ENCODE assay signal across 10 cellular contexts in the genomic region with DNA sequence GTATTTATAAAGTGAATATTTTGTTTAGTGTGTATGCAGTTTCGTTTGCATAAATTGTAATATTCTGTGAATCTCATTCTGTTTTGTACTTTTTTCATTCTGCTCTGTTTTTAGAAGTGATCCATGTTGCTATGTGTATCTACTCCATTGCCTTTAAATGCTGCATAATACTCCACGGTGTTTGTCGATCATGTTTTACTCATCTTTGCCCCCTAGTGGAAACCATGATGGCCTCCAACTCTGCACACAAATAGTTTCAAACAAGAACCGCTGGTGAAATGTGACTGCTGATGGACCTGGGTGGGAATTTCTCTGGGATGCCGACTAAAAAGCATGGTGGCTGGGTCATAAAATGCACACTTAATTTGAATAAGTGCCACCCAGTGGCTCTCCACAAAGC. TPM values are rescaled to one million over a fixed set of nuclear protein-coding genes. Genes with fewer than 3 reads are reported as not detected.
DNase-seq lines count a peak whose midpoint lies in the region; ATAC-seq, FAIRE-seq and TF ChIP-seq lines count a peak whose summit lies in the region.
"Had no signal": no experiment of that assay in that cellular context is flagged by ENCODE, and none has a peak within 500 bp of the region (broad histone marks: within the 10 kb centered on the region; RNA-seq: fewer than 3 reads in every experiment).

No MANE protein-coding gene starts in this region.

- no peak for FAIRE-seq in astrocyte (lab: Jason Lieb, UNC)

- H3F3A ChIP-seq in Loucy (ENCODE audit: low read depth): no peaks in the 10 kb centered on the region

- H3K4me1 Mint-ChIP-seq in astrocyte (ENCODE audit: low read depth, unreplicated experiment) (no peaks in the 10 kb centered on the region), nephron progenitor cell (no peaks in the 10 kb centered on the region)

- DNase-seq in NCI-H1105 treated with DMSO at 0.1 percent for 48 hours (lab: John Stamatoyannopoulos, UW): peak; percentile 25
- no peak for DNase-seq in NCI-H1105 (lab: John Stamatoyannopoulos, UW)
- DNase-seq in astrocyte (ENCODE audit: low read depth): peak; percentile 1
- DNase-seq in nephron progenitor cell: no peak
- no peak for DNase-seq in ecto neural progenitor cell (ENCODE audit: low spot score)
- no peak for DNase-seq in tibial artery
- DNase-seq: activated T-cell treated with anti-CD3 and anti-CD28 coated beads, Interleukin-2, amount 50 U/mL, for 4 hours had no signal

- H3K4me2 ChIP-seq in Loucy (ENCODE audit: low read depth, low read length, poor library complexity, severe bottlenecking): no peak overlapping the region
- no peak overlapping the region for H3K4me2 ChIP-seq in astrocyte (ENCODE audit: low read length)
- H3K4me2 ChIP-seq: BLaER1 had no signal

- H3K36me3 ChIP-seq in Loucy (ENCODE audit: insufficient read depth, low read length) (no peaks in the 10 kb centered on the region), astrocyte (ENCODE audit: insufficient read depth, low read length) (no peaks in the 10 kb centered on the region), tibial artery (no peaks in the 10 kb centered on the region)
- H3K36me3 ChIP-seq: BLaER1 had no signal

- no peak overlapping the region for H3K27ac ChIP-seq in astrocyte (ENCODE audit: low read depth, low read length)
- no peak overlapping the region for H3K27ac ChIP-seq in tibial artery
- H3K27ac ChIP-seq: BLaER1 had no signal

- no peak for ATAC-seq in GM21423 (IDR thresholded peaks at IDR 0.05; ENCODE audit: unreplicated experiment)
- ATAC-seq: activated T-cell treated with anti-CD3 and anti-CD28 coated beads, Interleukin-2, amount 50 U/mL, for 4 hours had no signal

- no peak overlapping the region for H3K9ac ChIP-seq in Loucy (ENCODE audit: low read depth, low read length, poor library complexity, severe bottlenecking)
- H3K9ac ChIP-seq in astrocyte (ENCODE audit: low read length): no peak overlapping the region
- H3K9ac ChIP-seq: BLaER1 had no signal

- H4K20me1 ChIP-seq in Loucy (ENCODE audit: insufficient read depth, low read length, poor library complexity, severe bottlenecking) (no peaks in the 10 kb centered on the region), astrocyte (ENCODE audit: insufficient read depth, low read length) (no peaks in the 10 kb centered on the region)
- H4K20me1 ChIP-seq: BLaER1 had no signal

- H3K4me3 ChIP-seq in Loucy (ENCODE audit: low read length, poor library complexity, severe bottlenecking): no peak overlapping the region
- H3K4me3 ChIP-seq in astrocyte (ENCODE audit: insufficient read depth, low read depth, low read length): no peak overlapping the region
- no peak overlapping the region for H3K4me3 ChIP-seq in tibial artery
- H3K4me3 ChIP-seq: BLaER1 had no signal

- H3K27me3 ChIP-seq in Loucy (ENCODE audit: insufficient read depth, low read length, poor library complexity, severe bottlenecking): no peaks in the 10 kb centered on the region
- no peaks in the 10 kb centered on the region for H3K27me3 ChIP-seq in astrocyte (ENCODE audit: insufficient read depth, low read length)
- no peaks in the 10 kb centered on the region for H3K27me3 ChIP-seq in tibial artery
- H3K27me3 ChIP-seq: BLaER1 had no signal

- no peak overlapping the region for H3K27ac Mint-ChIP-seq in astrocyte (ENCODE audit: unreplicated experiment)
- H3K27ac Mint-ChIP-seq in nephron progenitor cell: no peak overlapping the region

- H3K9me3 Mint-ChIP-seq in astrocyte (ENCODE audit: unreplicated experiment) (no peaks in the 10 kb centered on the region), nephron progenitor cell (no peaks in the 10 kb centered on the region)
- H3K9me3 Mint-ChIP-seq: activated T-cell treated with anti-CD3 and anti-CD28 coated beads, Interleukin-2, amount 50 U/mL, for 4 hours had no signal

- H3K9me3 ChIP-seq in Loucy (ENCODE audit: insufficient read depth, low read depth, low read length) (no peaks in the 10 kb centered on the region), astrocyte (ENCODE audit: insufficient read depth, low read depth, low read length) (no peaks in the 10 kb centered on the region), tibial artery (no peaks in the 10 kb centered on the region)
- H3K9me3 ChIP-seq: BLaER1 had no signal

- peaks cover 30% of the 10 kb centered on the region for H3K27me3 Mint-ChIP-seq in astrocyte (ENCODE audit: low read depth, unreplicated experiment)
- peaks cover 58% of the 10 kb centered on the region for H3K27me3 Mint-ChIP-seq in nephron progenitor cell (ENCODE audit: low read depth, poor library complexity)

- H3K79me2 ChIP-seq in Loucy (ENCODE audit: insufficient read depth, low read length) (no peaks in the 10 kb centered on the region), astrocyte (ENCODE audit: insufficient read depth, low read length) (no peaks in the 10 kb centered on the region)

- H2AFZ ChIP-seq in Loucy (ENCODE audit: low read length): no peak overlapping the region
- H2AFZ ChIP-seq in astrocyte (ENCODE audit: low read depth, low read length): no peak overlapping the region

- H3K4me1 ChIP-seq in Loucy (ENCODE audit: insufficient read depth, low read length, poor library complexity, severe bottlenecking) (no peaks in the 10 kb centered on the region), astrocyte (ENCODE audit: insufficient read depth, low read length) (no peaks in the 10 kb centered on the region), tibial artery (no peaks in the 10 kb centered on the region)

- H3K36me3 Mint-ChIP-seq in astrocyte (ENCODE audit: low read depth, unreplicated experiment) (no peaks in the 10 kb centered on the region), nephron progenitor cell (ENCODE audit: low read depth) (no peaks in the 10 kb centered on the region)

- H3K9me2 ChIP-seq in Loucy (replicated peaks; ENCODE audit: low read depth, low read length): no peaks in the 10 kb centered on the region

- TF ChIP-seq CTCF in Loucy (conservative IDR thresholded peaks at IDR 0.05; ENCODE audit: low read length) (peak; percentile 76), astrocyte (IDR thresholded peaks at IDR 0.05; ENCODE audit: insufficient read depth, low read depth, low read length) (peak; percentile 50), nephron progenitor cell (IDR thresholded peaks at IDR 0.05) (peak; percentile 48), tibial artery (IDR thresholded peaks at IDR 0.05) (no peak)

- H3K4me3 Mint-ChIP-seq in astrocyte (ENCODE audit: unreplicated experiment): no peak overlapping the region
- H3K4me3 Mint-ChIP-seq in nephron progenitor cell: no peak overlapping the region
- H3K4me3 Mint-ChIP-seq: activated T-cell treated with anti-CD3 and anti-CD28 coated beads, Interleukin-2, amount 50 U/mL, for 4 hours had no signal

- intact Hi-C loops in tibial artery (cut with DNase I; ENCODE audit: low total_unique reads): no loop called here

RNA-seq across cellular contexts. Expression of a gene that starts 32.0 kb away (rescaled TPM):
- total RNA-seq in astrocyte: not detected in 2 replicates
- total RNA-seq: activated T-cell treated with anti-CD3 and anti-CD28 coated beads, Interleukin-2, amount 50 U/mL, for 4 hours had no signal

Comparison
In these comparisons a context has a peak if more than half of its experiments do, and no peak if none do; other contexts are left out.
1. DNase-seq: peak in NCI-H1105 treated with DMSO at 0.1 percent for 48 hours (single experiment) and astrocyte (single experiment); none in NCI-H1105 (single experiment), nephron progenitor cell (single experiment), ecto neural progenitor cell (single experiment) and tibial artery (0 of 2).
2. CTCF ChIP-seq: peak in Loucy (single experiment), astrocyte (single experiment) and nephron progenitor cell (single experiment); none in tibial artery (0 of 2).